32 cellular contexts compared by ENCODE assay signal in the genomic region with DNA sequence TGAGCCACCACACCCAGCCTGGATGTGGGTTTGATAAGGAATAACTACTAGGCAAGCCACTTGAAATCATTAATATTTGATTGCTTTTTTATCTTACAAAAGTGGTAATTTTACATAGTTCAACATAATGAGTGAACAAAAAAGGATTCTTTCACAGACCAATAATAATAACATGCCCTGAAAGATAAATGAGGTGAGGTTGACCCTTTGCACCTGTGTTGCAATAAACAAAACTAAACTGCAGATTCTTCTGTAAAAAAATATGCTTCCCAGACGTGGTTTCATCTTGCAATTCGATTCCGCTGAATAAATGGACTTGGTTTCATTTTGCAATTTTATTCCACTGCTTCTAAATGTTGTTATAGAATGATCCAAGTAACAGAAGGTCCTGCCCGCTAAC.
"Had no signal": no experiment of that assay in that cellular context is flagged by ENCODE, and none has a peak within 500 bp of the region (broad histone marks: within the 10 kb centered on the region; RNA-seq: fewer than 3 reads in every experiment).

No MANE protein-coding gene starts in this region.

- H3K36me3 ChIP-seq: neutrophil, ovary, right lobe of liver, spleen, stomach, thoracic aorta, thyroid gland, tibial nerve, upper lobe of right lung, uterus had no signal

- H3K4me1 ChIP-seq: parathyroid adenoma, psoas muscle, right lobe of liver, spleen, stomach, thyroid gland, tibial nerve, upper lobe of right lung, uterus had no signal

- H3K27ac ChIP-seq: neutrophil, ovary, parathyroid adenoma, psoas muscle, right lobe of liver, skin epidermis, spleen, stomach, thoracic aorta, thyroid gland, tibial nerve, upper lobe of right lung, uterus had no signal

- DNase-seq: naive B cell; naive thymus-derived CD8-positive, alpha-beta T cell; nephron progenitor cell; nucleus accumbens; ovary; posterior cingulate gyrus; psoas muscle; right cardiac atrium; right lobe of liver; spleen; stimulated activated CD4-positive, alpha-beta T cell treated with anti-CD3 and anti-CD28 coated beads, Interleukin-12 subunit alpha, Interleukin-12 subunit beta, amount 100 ng/mL, for 4 hours; stimulated activated CD4-positive, alpha-beta T cell treated with anti-CD3 and anti-CD28 coated beads, Interleukin-2, amount 100 ng/mL, for 24 hours; stimulated activated CD4-positive, alpha-beta T cell treated with anti-CD3 and anti-CD28 coated beads, Interleukin-2, amount 100 ng/mL, for 48 hours; stimulated activated CD4-positive, alpha-beta T cell treated with anti-CD3 and anti-CD28 coated beads, Interleukin-4, amount 100 ng/mL, for 24 hours; stimulated activated naive B cell treated with anti-CD40 and anti-IgM and Interleukin-4, amounts not matched to agents 10 μg/mL and 1 μg/mL and 100 μg/mL, for 72 hours; stimulated activated naive CD4-positive, alpha-beta T cell treated with Interleukin-2 at 50 U/mL for 16 hours; stomach; thyroid gland; trophoblast cell; upper lobe of right lung; uterus had no signal

- H3K36me3 Mint-ChIP-seq: naive B cell; stimulated activated naive B cell treated with anti-CD40 and anti-IgM and Interleukin-4, amounts not matched to agents 10 μg/mL and 1 μg/mL and 100 μg/mL, for 72 hours had no signal

- H3K27ac Mint-ChIP-seq: naive thymus-derived CD8-positive, alpha-beta T cell; natural killer cell treated with Interleukin-12 subunit alpha and Interleukin-12 subunit beta and Interleukin-15 and Interleukin-18, amount 100 ng/mL, for 72 hours; nephron progenitor cell; progenitor cell of endocrine pancreas; stimulated activated effector memory CD8-positive, alpha-beta T cell treated with anti-CD3 and anti-CD28 coated beads, Interleukin-12 subunit alpha, Interleukin-12 subunit beta, amount 100 ng/mL, for 72 hours; stimulated activated naive B cell treated with anti-CD40 and anti-IgM and Interleukin-4, amounts not matched to agents 10 μg/mL and 1 μg/mL and 100 μg/mL, for 72 hours; stimulated activated naive CD8-positive, alpha-beta T cell treated with anti-CD3 and anti-CD28 coated beads, Interleukin-15, Interleukin-2, amounts not matched to agents 100 ng/mL and 50 ng/mL, for 24 hours had no signal

- H3K9me3 Mint-ChIP-seq: nephron progenitor cell, neural crest cell had no signal

- H3K4me1 Mint-ChIP-seq: nephron progenitor cell; neural crest cell; stimulated activated naive B cell treated with anti-CD40 and anti-IgM and Interleukin-4, amounts not matched to agents 10 μg/mL and 1 μg/mL and 100 μg/mL, for 72 hours had no signal

- H3K27me3 Mint-ChIP-seq: natural killer cell treated with Interleukin-12 subunit alpha and Interleukin-12 subunit beta and Interleukin-15 and Interleukin-18, amount 100 ng/mL, for 72 hours; stimulated activated naive B cell treated with anti-CD40 and anti-IgM and Interleukin-4, amounts not matched to agents 10 μg/mL and 1 μg/mL and 100 μg/mL, for 72 hours; stimulated activated naive CD8-positive, alpha-beta T cell treated with anti-CD3 and anti-CD28 coated beads, Interleukin-15, Interleukin-2, amounts not matched to agents 100 ng/mL and 50 ng/mL, for 24 hours had no signal

- H3K9me3 ChIP-seq: neutrophil, ovary, psoas muscle, right lobe of liver, stomach, thoracic aorta, thyroid gland, tibial nerve, upper lobe of right lung, uterus had no signal

- H3K79me2 ChIP-seq: parathyroid adenoma had no signal

- ATAC-seq: naive thymus-derived CD8-positive, alpha-beta T cell; natural killer cell treated with Interleukin-12 subunit alpha and Interleukin-12 subunit beta and Interleukin-15 and Interleukin-18, amount 100 ng/mL, for 72 hours; psoas muscle; right cardiac atrium; right lobe of liver; stimulated activated effector memory CD8-positive, alpha-beta T cell treated with anti-CD3 and anti-CD28 coated beads, Interleukin-12 subunit alpha, Interleukin-12 subunit beta, amount 100 ng/mL, for 72 hours; stimulated activated naive B cell treated with anti-CD40 and anti-IgM and Interleukin-4, amounts not matched to agents 10 μg/mL and 1 μg/mL and 100 μg/mL, for 72 hours; upper lobe of right lung had no signal

- H3K4me3 Mint-ChIP-seq: naive B cell; naive thymus-derived CD8-positive, alpha-beta T cell; natural killer cell treated with Interleukin-12 subunit alpha and Interleukin-12 subunit beta and Interleukin-15 and Interleukin-18, amount 100 ng/mL, for 72 hours; nephron progenitor cell; neural crest cell; stimulated activated effector memory CD8-positive, alpha-beta T cell treated with anti-CD3 and anti-CD28 coated beads, Interleukin-12 subunit alpha, Interleukin-12 subunit beta, amount 100 ng/mL, for 72 hours; stimulated activated naive B cell treated with anti-CD40 and anti-IgM and Interleukin-4, amounts not matched to agents 10 μg/mL and 1 μg/mL and 100 μg/mL, for 72 hours; stimulated activated naive CD8-positive, alpha-beta T cell treated with anti-CD3 and anti-CD28 coated beads, Interleukin-15, Interleukin-2, amounts not matched to agents 100 ng/mL and 50 ng/mL, for 24 hours had no signal

- H3K4me3 ChIP-seq: ovary, psoas muscle, right lobe of liver, skin epidermis, smooth muscle cell, spleen, stomach, thoracic aorta, thyroid gland, tibial nerve, upper lobe of right lung, uterus had no signal

- H3K4me2 ChIP-seq: smooth muscle cell had no signal

- H3K27me3 ChIP-seq: neutrophil, ovary, right lobe of liver, spleen, stomach, thyroid gland, tibial nerve, upper lobe of right lung, uterus had no signal

- H2AFZ ChIP-seq: parathyroid adenoma had no signal
